11 cellular contexts compared by ENCODE assay signal in the genomic region with DNA sequence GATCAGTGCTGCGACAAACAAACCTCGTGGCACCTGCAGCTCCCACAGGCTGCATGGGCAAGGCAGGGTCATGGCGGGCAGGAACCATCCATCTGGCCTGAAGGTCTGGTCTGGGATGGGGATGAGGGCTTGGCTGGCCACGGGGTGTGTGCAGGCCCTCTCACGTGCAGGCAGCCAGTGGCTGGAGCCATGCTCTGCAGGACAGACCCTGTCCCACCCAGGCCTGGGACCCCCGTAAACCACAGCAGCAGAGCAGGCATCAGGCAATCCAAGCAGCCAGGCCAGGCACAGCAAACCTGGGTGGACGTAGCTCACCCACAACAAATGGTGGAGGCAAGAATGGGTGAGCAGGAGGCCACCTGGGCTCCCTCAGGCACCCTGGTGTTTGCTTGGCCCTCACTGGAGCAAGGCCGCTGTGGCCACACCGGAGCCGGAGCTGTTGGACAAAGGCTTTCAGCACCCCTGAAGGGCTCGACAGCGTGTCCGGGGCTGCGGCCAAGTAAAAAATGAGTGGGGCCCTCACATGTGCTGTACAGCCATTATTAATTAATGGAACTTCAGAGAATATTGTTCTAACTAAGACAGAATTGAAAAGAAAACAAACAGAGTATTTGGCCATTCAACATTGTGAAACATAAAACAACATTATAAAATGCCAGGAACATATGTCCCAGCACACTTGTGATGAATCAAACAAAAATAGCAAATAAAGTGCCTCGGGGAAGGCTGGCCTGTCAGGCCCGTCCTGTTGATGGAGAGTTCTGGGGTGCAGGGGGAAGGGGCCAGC. TPM values are rescaled to one million over a fixed set of nuclear protein-coding genes. Genes with fewer than 3 reads are reported as not detected.
A peak's percentile ranks its signal among the peaks of the same experiment; 100 is the strongest.
DNase-seq lines count a peak whose midpoint lies in the region; ATAC-seq and TF ChIP-seq lines count a peak whose summit lies in the region.
"Had no signal": no experiment of that assay in that cellular context is flagged by ENCODE, and none has a peak within 500 bp of the region (broad histone marks: within the 10 kb centered on the region; RNA-seq: fewer than 3 reads in every experiment).

No MANE protein-coding gene starts in this region.

- TF ChIP-seq CTCF in BJ (IDR thresholded peaks at IDR 0.05; ENCODE audit: insufficient read depth, low read depth, low read length) = no peak
- no peak for TF ChIP-seq CTCF in HFF-Myc (IDR thresholded peaks at IDR 0.05; ENCODE audit: low read depth, low read length, missing control alignments)
- no peak for TF ChIP-seq CTCF in endodermal cell (conservative IDR thresholded peaks at IDR 0.05)
- TF ChIP-seq CTCF in omental fat pad (IDR thresholded peaks at IDR 0.05) = no peak

- DNase-seq in BJ (ENCODE audit: low read depth) (peak; percentile 62), HFF-Myc (ENCODE audit: extremely low read depth, low read depth) (no peak), endodermal cell (peak; percentile 32), omental fat pad (ENCODE audit: low spot score) (peak; percentile 21), NCI-H526 (lab: John Stamatoyannopoulos, UW) (no peak), A172 (ENCODE audit: low spot score) (no peak), inferior parietal cortex (ENCODE audit: extremely low spot score) (no peak)
- DNase-seq: DMS53, T-helper 2 cell had no signal

- H3K4me1 Mint-ChIP-seq in endodermal cell = peaks cover 21% of the 10 kb centered on the region

- H3K9me3 Mint-ChIP-seq in endodermal cell = no peaks in the 10 kb centered on the region

- H3K27me3 ChIP-seq in BJ (ENCODE audit: control insufficient read depth, insufficient read depth, low read length) (no peaks in the 10 kb centered on the region), endodermal cell (ENCODE audit: control insufficient read depth, insufficient read depth, low read length, poor library complexity, severe bottlenecking) (no peaks in the 10 kb centered on the region)
- H3K27me3 ChIP-seq: gastrocnemius medialis had no signal

- H3K36me3 Mint-ChIP-seq in endodermal cell (ENCODE audit: low read depth) = no peaks in the 10 kb centered on the region

- H3K4me3 ChIP-seq in BJ (ENCODE audit: low read depth, low read length) (peak overlapping the region; percentile 22), HFF-Myc (replicated peaks; ENCODE audit: low read depth, low read length) (peak overlapping the region; percentile 34), endodermal cell (ENCODE audit: low read length) (no peak overlapping the region)
- H3K4me3 ChIP-seq: gastrocnemius medialis had no signal

- H3K27me3 Mint-ChIP-seq in endodermal cell (ENCODE audit: insufficient read depth) = peaks cover 7% of the 10 kb centered on the region

- ATAC-seq in omental fat pad (ENCODE audit: low FRiP score) = no peak
- ATAC-seq in HG02623 (IDR thresholded peaks at IDR 0.05; ENCODE audit: unreplicated experiment) = no peak
- ATAC-seq: gastrocnemius medialis had no signal

- H3K36me3 ChIP-seq in BJ (ENCODE audit: control insufficient read depth, insufficient read depth, low read length) = peaks cover 8% of the 10 kb centered on the region
- no peaks in the 10 kb centered on the region for H3K36me3 ChIP-seq in endodermal cell (ENCODE audit: control insufficient read depth, insufficient read depth, low read length)
- H3K36me3 ChIP-seq: gastrocnemius medialis had no signal

- peaks cover 10% of the 10 kb centered on the region for H3K4me1 ChIP-seq in endodermal cell (ENCODE audit: control insufficient read depth, insufficient read depth, low read length)
- H3K4me1 ChIP-seq: gastrocnemius medialis had no signal

- H3K27ac Mint-ChIP-seq in endodermal cell = no peak overlapping the region

- WGBS in endodermal cell (ENCODE audit: insufficient coverage in 1 of 2, insufficient read length in 1 of 2), 2 experiments = 90 to 100% methylated on average over 10 to 16 of the region's 16 CpGs

- no peaks in the 10 kb centered on the region for H3K9me3 ChIP-seq in endodermal cell (ENCODE audit: control insufficient read depth, low read length)
- H3K9me3 ChIP-seq: gastrocnemius medialis had no signal

- no peak overlapping the region for H3K27ac ChIP-seq in endodermal cell (ENCODE audit: low read depth, low read length)
- H3K27ac ChIP-seq: gastrocnemius medialis had no signal

- H3K9ac ChIP-seq in endodermal cell (ENCODE audit: extremely low read depth, low read length, poor library complexity, severe bottlenecking) = no peak overlapping the region

- CTCF ChIA-PET in BJ (lab: Yijun Ruan, JAX) = interaction anchor here (1.0 to 3.3 kb wide), 5 partner anchors 9 to 148 kb away, joined by 3 to 10 read pairs (median 4); no protein-coding TSS in a partner anchor

- POLR2A ChIA-PET in BJ (lab: Charles Lee) = no interaction called here

- no peak overlapping the region for H3K4me3 Mint-ChIP-seq in endodermal cell

RNA-seq across cellular contexts. Expression of a gene that starts 24.0 kb away (rescaled TPM):
- polyA plus RNA-seq in BJ (2011; rRNA removed) = 1.3 and 3.6 TPM in 2 replicates
- 0.24 and 1.0 TPM in 2 replicates for polyA minus RNA-seq in BJ (2011; rRNA and poly(A)+ RNA removed)
- total RNA-seq in endodermal cell = 10 to 100 TPM in 1 of 2 donors, 1 to 10 TPM in 1; 9.5 to 12.2 TPM
- 10.1 TPM for polyA plus RNA-seq in endodermal cell (2013, experiment 1 of 2)
- 7.7 TPM for polyA plus RNA-seq in endodermal cell (2013, experiment 2 of 2)
- 1 to 10 TPM; 4.3 to 7.6 (median 6.1) TPM for total RNA-seq in omental fat pad
- 8.9 and 9.6 TPM in 2 replicates for total RNA-seq in A172 (2014; rRNA removed; shearing (Covaris generic))

RNA-seq across cellular contexts. Expression of a gene that starts 24.0 kb away (rescaled TPM):
- 11.7 and 18.9 TPM in 2 replicates for polyA plus RNA-seq in BJ (2011; rRNA removed)
- polyA minus RNA-seq in BJ (2011; rRNA and poly(A)+ RNA removed) = 22.2 and 29.5 TPM in 2 replicates
- total RNA-seq in endodermal cell (10 to 100 TPM; 20.6 to 22.2 TPM), omental fat pad (10 to 100 TPM in 3 of 4 donors, 1 to 10 TPM in 1; 7.6 to 12.6 (median 10.4) TPM)
- 12.4 TPM for polyA plus RNA-seq in endodermal cell (2013, experiment 1 of 2)
- polyA plus RNA-seq in endodermal cell (2013, experiment 2 of 2) = 12.1 TPM
- 8.5 and 11.7 TPM in 2 replicates for total RNA-seq in A172 (2014; rRNA removed; shearing (Covaris generic))

Comparison
In these comparisons a context has a peak if more than half of its experiments do, and no peak if none do; other contexts are left out.
1. DNase-seq: peak in BJ (single experiment), endodermal cell (single experiment) and omental fat pad (single experiment); none in HFF-Myc (single experiment), NCI-H526 (0 of 2), A172 (single experiment) and inferior parietal cortex (single experiment).